ENCODE assay signal across 10 cellular contexts in genomic region chr21:46144464-46145070, GRCh38. TPM values are rescaled to one million over a fixed set of nuclear protein-coding genes. Genes with fewer than 3 reads are reported as not detected.
DNase-seq lines count a peak whose midpoint lies in the region; ATAC-seq lines count a peak whose summit lies in the region.
"Had no signal": no experiment of that assay in that cellular context is flagged by ENCODE, and none has a peak within 500 bp of the region (broad histone marks: within the 10 kb centered on the region; RNA-seq: fewer than 3 reads in every experiment).

No MANE protein-coding gene starts in this region.

- H3K27ac Mint-ChIP-seq in effector memory CD8-positive, alpha-beta T cell, result peak overlapping the region; percentile 87 to 95

- peak overlapping the region; percentile 85 for H3K4me3 Mint-ChIP-seq in effector memory CD8-positive, alpha-beta T cell

- peaks cover 8 to 15% of the 10 kb centered on the region in 2 donors for H3K27me3 Mint-ChIP-seq in effector memory CD8-positive, alpha-beta T cell

- peaks cover 7 to 8% of the 10 kb centered on the region in 2 donors for H3K4me1 Mint-ChIP-seq in effector memory CD8-positive, alpha-beta T cell (ENCODE audit: low read depth in 2 of 2)

- intact Hi-C loops in posterior vena cava (cut with DNase I), result no loop called here

- no peaks in the 10 kb centered on the region for H3K36me3 Mint-ChIP-seq in effector memory CD8-positive, alpha-beta T cell (ENCODE audit: insufficient read depth)

- peak; percentile 24 for DNase-seq in NCI-H345 (lab: John Stamatoyannopoulos, UW)
- DNase-seq in NCI-H345 treated with DMSO at 0.1 percent for 48 hours (lab: John Stamatoyannopoulos, UW; ENCODE audit: unreplicated experiment), result no peak
- DNase-seq in NCI-H2171 treated with DMSO at 0.1 percent for 48 hours (lab: John Stamatoyannopoulos, UW), result peak; percentile 76
- no peak for DNase-seq in effector memory CD8-positive, alpha-beta T cell
- DNase-seq in posterior vena cava (ENCODE audit: low spot score), result peak; percentile 73
- no peak for DNase-seq in effector CD8-positive, alpha-beta T cell (lab: John Stamatoyannopoulos, UW)
- DNase-seq: 8988T, nephron progenitor cell had no signal

- ATAC-seq in effector memory CD8-positive, alpha-beta T cell (replicated peaks), result no peak
- no peak for ATAC-seq in GM18873 (IDR thresholded peaks at IDR 0.05; ENCODE audit: low FRiP score, unreplicated experiment)
- no peak for ATAC-seq in GM21825 (IDR thresholded peaks at IDR 0.05; ENCODE audit: unreplicated experiment)

- no peaks in the 10 kb centered on the region for H3K9me3 Mint-ChIP-seq in effector memory CD8-positive, alpha-beta T cell

RNA-seq across cellular contexts. Expression of gene FTCD, which starts 10.8 kb away (rescaled TPM):
- total RNA-seq in posterior vena cava, result 1 to 10 TPM in 1 of 2 donors, under 1 TPM in 1; 0.29 to 1.2 TPM

RNA-seq across cellular contexts. Expression of gene SPATC1L, which starts 39.7 kb away (rescaled TPM):
- total RNA-seq in posterior vena cava, result 10 to 100 TPM in 1 of 2 donors, 1 to 10 TPM in 1; 8.4 to 10.9 TPM

RNA-seq across cellular contexts. Expression of gene COL6A2, which starts 46.7 kb away (rescaled TPM):
- 1,000 to 10,000 TPM; 1,504 to 1,642 TPM for total RNA-seq in posterior vena cava

Comparison
In these comparisons a context has a peak if more than half of its experiments do, and no peak if none do; other contexts are left out.
1. DNase-seq: peak in NCI-H345 (single experiment), NCI-H2171 treated with DMSO at 0.1 percent for 48 hours (single experiment) and posterior vena cava (single experiment); none in NCI-H345 treated with DMSO at 0.1 percent for 48 hours (single experiment), effector memory CD8-positive, alpha-beta T cell (0 of 3) and effector CD8-positive, alpha-beta T cell (single experiment).